ENCODE assay signal across 25 cellular contexts in genomic region chr1:27666294-27666693, GRCh38. TPM values are rescaled to one million over a fixed set of nuclear protein-coding genes. Genes with fewer than 3 reads are reported as not detected.
"Had no signal": no experiment of that assay in that cellular context is flagged by ENCODE, and none has a peak within 500 bp of the region (broad histone marks: within the 10 kb centered on the region; RNA-seq: fewer than 3 reads in every experiment).

No MANE protein-coding gene starts in this region.

- H2AFZ ChIP-seq: hepatocyte, neural progenitor cell had no signal

- H3K9me3 ChIP-seq: esophagus squamous epithelium, gastroesophageal sphincter, left ventricle myocardium inferior, lower lobe of right lung, ovary, right atrium auricular region, suprapubic skin, thyroid gland, upper lobe of left lung, uterus had no signal

- ATAC-seq: effector memory CD8-positive, alpha-beta T cell; gastroesophageal sphincter; left cardiac atrium; lower lobe of right lung; natural killer cell treated with Interleukin-12 subunit alpha and Interleukin-12 subunit beta and Interleukin-15 and Interleukin-18, amount 100 ng/mL, for 72 hours; stimulated activated naive CD8-positive, alpha-beta T cell treated with anti-CD3 and anti-CD28 coated beads, Interleukin-15, Interleukin-2, amounts not matched to agents 100 U/mL and 50 U/mL, for 24 hours had no signal

- H3K9me3 Mint-ChIP-seq: effector memory CD8-positive, alpha-beta T cell; memory B cell; mesothelial cell of epicardium; natural killer cell treated with Interleukin-12 subunit alpha and Interleukin-12 subunit beta and Interleukin-15 and Interleukin-18, amount 100 ng/mL, for 72 hours; neural progenitor cell had no signal

- H3K4me2 ChIP-seq: hepatocyte, neural progenitor cell had no signal

- H3K36me3 ChIP-seq: esophagus squamous epithelium, neural progenitor cell, ovary, right atrium auricular region, suprapubic skin, thyroid gland, uterus had no signal

- H3K4me3 ChIP-seq: esophagus squamous epithelium, gastroesophageal sphincter, hepatocyte, left ventricle myocardium inferior, lower lobe of right lung, neural progenitor cell, ovary, right atrium auricular region, suprapubic skin, thyroid gland, upper lobe of left lung, uterus had no signal

- H3K27me3 ChIP-seq: esophagus squamous epithelium, gastroesophageal sphincter, hepatocyte, ovary, right atrium auricular region, suprapubic skin, thyroid gland, upper lobe of left lung, uterus had no signal

- H3K27ac ChIP-seq: esophagus squamous epithelium, gastroesophageal sphincter, hepatocyte, left ventricle myocardium inferior, lower lobe of right lung, neural progenitor cell, ovary, right atrium auricular region, suprapubic skin, thyroid gland, upper lobe of left lung, uterus had no signal

- H3K9ac ChIP-seq: neural progenitor cell had no signal

- H3K27ac Mint-ChIP-seq: memory B cell, neural progenitor cell had no signal

- H3K27me3 Mint-ChIP-seq: effector memory CD8-positive, alpha-beta T cell; memory B cell; natural killer cell treated with Interleukin-12 subunit alpha and Interleukin-12 subunit beta and Interleukin-15 and Interleukin-18, amount 100 ng/mL, for 72 hours had no signal

- H3K79me2 ChIP-seq: hepatocyte had no signal

- H3K4me3 Mint-ChIP-seq: effector memory CD8-positive, alpha-beta T cell; memory B cell; mesothelial cell of epicardium; natural killer cell treated with Interleukin-12 subunit alpha and Interleukin-12 subunit beta and Interleukin-15 and Interleukin-18, amount 100 ng/mL, for 72 hours; neural progenitor cell had no signal

- DNase-seq: effector memory CD8-positive, alpha-beta T cell; esophagus squamous epithelium; foreskin fibroblast; glutamatergic neuron; kidney; left cardiac atrium; left ventricle myocardium inferior; lower lobe of right lung; nucleus accumbens; ovary; small intestine; stimulated activated CD4-positive, alpha-beta T cell treated with anti-CD3 and anti-CD28 coated beads, Interleukin-12 subunit alpha, Interleukin-12 subunit beta, amount 100 ng/mL, for 4 hours; stimulated activated naive CD8-positive, alpha-beta T cell treated with anti-CD3 and anti-CD28 coated beads, Interleukin-15, Interleukin-2, amounts not matched to agents 100 U/mL and 50 U/mL, for 24 hours; thyroid gland; upper lobe of left lung; uterus had no signal

- H3K36me3 Mint-ChIP-seq: natural killer cell treated with Interleukin-12 subunit alpha and Interleukin-12 subunit beta and Interleukin-15 and Interleukin-18, amount 100 ng/mL, for 72 hours; neural progenitor cell had no signal

RNA-seq across cellular contexts. Expression of gene FGR, which starts 31.3 kb away (rescaled TPM):
- total RNA-seq: epithelial cell of proximal tubule had no signal
